26 cellular contexts compared by ENCODE assay signal in genomic region chr2:185318271-185318724, GRCh38.
A peak's percentile ranks its signal among the peaks of the same experiment; 100 is the strongest.
DNase-seq lines count a peak whose midpoint lies in the region; ATAC-seq, FAIRE-seq and TF ChIP-seq lines count a peak whose summit lies in the region.
"Had no signal": no experiment of that assay in that cellular context is flagged by ENCODE, and none has a peak within 500 bp of the region (broad histone marks: within the 10 kb centered on the region; RNA-seq: fewer than 3 reads in every experiment).

No MANE protein-coding gene starts in this region.

- FAIRE-seq in bronchial epithelial cell (lab: Jason Lieb, UNC), result no peak
- FAIRE-seq: GM12878, H54, HTR-8/SVneo had no signal

- intact Hi-C loops in Right ventricle myocardium superior (cut with DNase I), result no loop called here

- no peaks in the 10 kb centered on the region for H3K27me3 ChIP-seq in bronchial epithelial cell (ENCODE audit: control insufficient read depth, insufficient read depth, low read length)
- H3K27me3 ChIP-seq: BLaER1 treated with 17β-estradiol and CSF1 and Interleukin-3, amounts not matched to agents 10 nM and 100 nM had no signal

- H3K36me3 ChIP-seq in bronchial epithelial cell (ENCODE audit: control insufficient read depth, insufficient read depth, low read length), result no peaks in the 10 kb centered on the region
- H3K36me3 ChIP-seq: BLaER1 treated with 17β-estradiol and CSF1 and Interleukin-3, amounts not matched to agents 10 nM and 100 nM had no signal

- no peak for TF ChIP-seq CTCF in bronchial epithelial cell (IDR thresholded peaks at IDR 0.05; ENCODE audit: insufficient read depth, low read length, severe bottlenecking)

- DNase-seq in ELF-1 (ENCODE audit: low read depth, low spot score), result peak; percentile 11
- peak; percentile 5 for DNase-seq in HuH-7.5 (ENCODE audit: low spot score)
- DNase-seq in bronchial epithelial cell (ENCODE audit: low read depth), result peak; percentile 1
- DNase-seq in iPS DF 19.7 (ENCODE audit: low read depth, low spot score), result peak; percentile 9
- DNase-seq in germinal center (ENCODE audit: low spot score), result no peak
- DNase-seq in NCI-H524 (lab: John Stamatoyannopoulos, UW), result no peak
- DNase-seq in Right ventricle myocardium superior, result no peak
- DNase-seq: CD4-positive, alpha-beta T cell; DMS53; GDM1; MM.1S; NCI-H1417; NCI-H1694; NCI-H2081; NCI-H2171; NCI-H345; NCI-H510A treated with DMSO at 0.1 percent for 48 hours; NCI-H748 treated with DMSO at 0.1 percent for 48 hours; PC-3; SHP77; T-helper 1 cell had no signal

- ATAC-seq in HG02885 (IDR thresholded peaks at IDR 0.05; ENCODE audit: poor library complexity, unreplicated experiment), result no peak
- no peak for ATAC-seq in Right ventricle myocardium superior (ENCODE audit: poor library complexity)
- ATAC-seq: GM12878, PC-3 had no signal

- no peak overlapping the region for H3K4me3 ChIP-seq in bronchial epithelial cell (ENCODE audit: low read depth, low read length)
- H3K4me3 ChIP-seq: BLaER1 treated with 17β-estradiol and CSF1 and Interleukin-3, amounts not matched to agents 10 nM and 100 nM; GM12878 had no signal

Comparison
In these comparisons a context has a peak if more than half of its experiments do, and no peak if none do; other contexts are left out.
1. DNase-seq: peak in ELF-1 (single experiment), HuH-7.5 (single experiment), bronchial epithelial cell (single experiment) and iPS DF 19.7 (single experiment); none in germinal center (single experiment), NCI-H524 (0 of 2) and Right ventricle myocardium superior (single experiment).